ENCODE assay signal across 23 cellular contexts in genomic region chr13:62388515-62388914, GRCh38.
"Had no signal": no experiment of that assay in that cellular context is flagged by ENCODE, and none has a peak within 500 bp of the region (broad histone marks: within the 10 kb centered on the region; RNA-seq: fewer than 3 reads in every experiment).

No MANE protein-coding gene starts in this region.

- H3K4me2 ChIP-seq: neural progenitor cell had no signal

- H2AFZ ChIP-seq: neural progenitor cell, parathyroid adenoma had no signal

- H3K4me3 ChIP-seq: left lung, lung, neural progenitor cell, right atrium auricular region, right lobe of liver, tibial nerve, uterus had no signal

- ATAC-seq: left colon; left lung; natural killer cell; right lobe of liver; stimulated activated effector memory CD8-positive, alpha-beta T cell treated with anti-CD3 and anti-CD28 coated beads, Interleukin-12 subunit alpha, Interleukin-12 subunit beta, amount 100 ng/mL, for 72 hours had no signal

- H3K27me3 ChIP-seq: left lung, neural progenitor cell, neutrophil, right atrium auricular region, right lobe of liver, tibial nerve, uterus had no signal

- H3K27ac ChIP-seq: left lung, neural progenitor cell, neutrophil, parathyroid adenoma, right atrium auricular region, right lobe of liver, tibial nerve, uterus had no signal

- H3K36me3 ChIP-seq: left lung, neural progenitor cell, neutrophil, right atrium auricular region, right lobe of liver, tibial nerve, uterus had no signal

- H3K79me2 ChIP-seq: parathyroid adenoma had no signal

- H3K4me1 ChIP-seq: left lung, neural progenitor cell, parathyroid adenoma, right atrium auricular region, right lobe of liver, tibial nerve, uterus had no signal

- DNase-seq: hypothalamus; immature natural killer cell; kidney; left colon; left lung; mesendoderm; naive B cell; natural killer cell; nephron progenitor cell; occipital lobe; right lobe of liver; stimulated activated CD4-positive, alpha-beta T cell treated with anti-CD3 and anti-CD28 coated beads, Interleukin-12 subunit alpha, Interleukin-12 subunit beta, amount 100 ng/mL, for 4 hours; stimulated activated CD4-positive, alpha-beta T cell treated with anti-CD3 and anti-CD28 coated beads, Interleukin-15, amount 100 ng/mL, for 24 hours; stimulated activated CD4-positive, alpha-beta T cell treated with anti-CD3 and anti-CD28 coated beads, Interleukin-4, amount 100 ng/mL, for 24 hours; stimulated activated naive CD4-positive, alpha-beta T cell; uterus had no signal

- H3K9ac ChIP-seq: neural progenitor cell, parathyroid adenoma had no signal

- H3K9me3 ChIP-seq: left lung, neutrophil, right atrium auricular region, right lobe of liver, tibial nerve, uterus had no signal
